ENCODE assay signal across 29 cellular contexts in genomic region chr10:62748386-62748785, GRCh38. TPM values are rescaled to one million over a fixed set of nuclear protein-coding genes. Genes with fewer than 3 reads are reported as not detected.
A peak's percentile ranks its signal among the peaks of the same experiment; 100 is the strongest.
DNase-seq lines count a peak whose midpoint lies in the region; ATAC-seq lines count a peak whose summit lies in the region.
"Had no signal": no experiment of that assay in that cellular context is flagged by ENCODE, and none has a peak within 500 bp of the region (broad histone marks: within the 10 kb centered on the region; RNA-seq: fewer than 3 reads in every experiment).

No MANE protein-coding gene starts in this region.

- DNase-seq in activated T-cell treated with anti-CD3 and anti-CD28 coated beads, Interleukin-2, amount 50 U/mL, for 24 hours, result no peak
- DNase-seq in activated T-cell treated with anti-CD3 and anti-CD28 coated beads, Interleukin-2, amount 50 U/mL, for 4 hours, result no peak
- no peak for DNase-seq in stimulated activated naive CD8-positive, alpha-beta T cell treated with anti-CD3 and anti-CD28 coated beads, Interleukin-15, amount 100 ng/mL, for 72 hours
- no peak for DNase-seq in central memory CD4-positive, alpha-beta T cell
- DNase-seq: activated CD8-positive, alpha-beta memory T cell treated with anti-CD3 and anti-CD28 coated beads for 24 hours; activated naive CD4-positive, alpha-beta T cell; AML-193; anterior cingulate cortex; CD4-positive, alpha-beta memory T cell; colonic mucosa; GOT3; Karpas-422; naive thymus-derived CD8-positive, alpha-beta T cell; NCI-H146; NCI-H2107; NCI-H446; NCI-H774; nucleus accumbens; psoas muscle; sigmoid colon; stimulated activated CD4-positive, alpha-beta T cell treated with anti-CD3 and anti-CD28 coated beads, Interleukin-4, amount 100 ng/mL, for 4 hours; stimulated activated naive CD4-positive, alpha-beta T cell treated with Interleukin-2 at 50 U/mL for 16 hours; uterus had no signal

- H3K27me3 Mint-ChIP-seq in activated T-cell treated with anti-CD3 and anti-CD28 coated beads, Interleukin-2, amount 50 U/mL, for 24 hours, result no peaks in the 10 kb centered on the region
- no peaks in the 10 kb centered on the region for H3K27me3 Mint-ChIP-seq in activated T-cell treated with anti-CD3 and anti-CD28 coated beads, Interleukin-2, amount 50 U/mL, for 4 hours (ENCODE audit: low read depth)
- H3K27me3 Mint-ChIP-seq in activated T-helper 17 cell treated with anti-CD3 and anti-CD28 coated beads, Interleukin-2, amount 50 U/mL, for 72 hours, result no peaks in the 10 kb centered on the region
- no peaks in the 10 kb centered on the region for H3K27me3 Mint-ChIP-seq in stimulated activated naive CD8-positive, alpha-beta T cell treated with anti-CD3 and anti-CD28 coated beads, Interleukin-15, amount 100 ng/mL, for 72 hours
- H3K27me3 Mint-ChIP-seq: CD4-positive, alpha-beta memory T cell; naive thymus-derived CD8-positive, alpha-beta T cell had no signal

- no peaks in the 10 kb centered on the region for H3K36me3 Mint-ChIP-seq in activated T-cell treated with anti-CD3 and anti-CD28 coated beads, Interleukin-2, amount 50 U/mL, for 24 hours (ENCODE audit: low read depth)
- H3K36me3 Mint-ChIP-seq in activated T-cell treated with anti-CD3 and anti-CD28 coated beads, Interleukin-2, amount 50 U/mL, for 4 hours (ENCODE audit: insufficient read depth), result no peaks in the 10 kb centered on the region
- H3K36me3 Mint-ChIP-seq in activated T-helper 17 cell treated with anti-CD3 and anti-CD28 coated beads, Interleukin-2, amount 50 U/mL, for 72 hours (ENCODE audit: low read depth), result no peaks in the 10 kb centered on the region
- H3K36me3 Mint-ChIP-seq: CD4-positive, alpha-beta memory T cell; mesothelial cell of epicardium; naive thymus-derived CD8-positive, alpha-beta T cell had no signal

- ATAC-seq in activated T-cell treated with anti-CD3 and anti-CD28 coated beads, Interleukin-2, amount 50 U/mL, for 4 hours, result no peak
- ATAC-seq in HG02852 (IDR thresholded peaks at IDR 0.05; ENCODE audit: unreplicated experiment) (peak; percentile 59), HG03432 (IDR thresholded peaks at IDR 0.05; ENCODE audit: unreplicated experiment) (no peak), GM18870 (IDR thresholded peaks at IDR 0.05; ENCODE audit: unreplicated experiment) (no peak)
- peak; percentile 15 for ATAC-seq in activated T-helper 17 cell treated with anti-CD3 and anti-CD28 coated beads, Interleukin-2, amount 50 U/mL, for 72 hours (replicated peaks)
- ATAC-seq in stimulated activated naive CD8-positive, alpha-beta T cell treated with anti-CD3 and anti-CD28 coated beads, Interleukin-15, amount 100 ng/mL, for 72 hours, result peak; percentile 53
- ATAC-seq: psoas muscle had no signal

- no peaks in the 10 kb centered on the region for H3K9me3 Mint-ChIP-seq in activated T-cell treated with anti-CD3 and anti-CD28 coated beads, Interleukin-2, amount 50 U/mL, for 24 hours
- H3K9me3 Mint-ChIP-seq in activated T-cell treated with anti-CD3 and anti-CD28 coated beads, Interleukin-2, amount 50 U/mL, for 4 hours, result no peaks in the 10 kb centered on the region
- no peaks in the 10 kb centered on the region for H3K9me3 Mint-ChIP-seq in activated T-helper 17 cell treated with anti-CD3 and anti-CD28 coated beads, Interleukin-2, amount 50 U/mL, for 72 hours
- H3K9me3 Mint-ChIP-seq in stimulated activated naive CD8-positive, alpha-beta T cell treated with anti-CD3 and anti-CD28 coated beads, Interleukin-15, amount 100 ng/mL, for 72 hours, result no peaks in the 10 kb centered on the region
- H3K9me3 Mint-ChIP-seq: CD4-positive, alpha-beta memory T cell; mesothelial cell of epicardium; naive thymus-derived CD8-positive, alpha-beta T cell; T-helper 1 cell treated with Interleukin-12 subunit alpha and Interleukin-12 subunit beta and Interleukin-4 antibody, amounts not matched to agents 30 μg/mL and 1 μg/mL, for 36 hours had no signal

- no peak overlapping the region for H3K4me3 Mint-ChIP-seq in activated T-cell treated with anti-CD3 and anti-CD28 coated beads, Interleukin-2, amount 50 U/mL, for 24 hours
- H3K4me3 Mint-ChIP-seq in activated T-cell treated with anti-CD3 and anti-CD28 coated beads, Interleukin-2, amount 50 U/mL, for 4 hours, result no peak overlapping the region
- peak overlapping the region; percentile 71 for H3K4me3 Mint-ChIP-seq in activated T-helper 17 cell treated with anti-CD3 and anti-CD28 coated beads, Interleukin-2, amount 50 U/mL, for 72 hours
- H3K4me3 Mint-ChIP-seq in stimulated activated naive CD8-positive, alpha-beta T cell treated with anti-CD3 and anti-CD28 coated beads, Interleukin-15, amount 100 ng/mL, for 72 hours, result no peak overlapping the region
- H3K4me3 Mint-ChIP-seq: mesothelial cell of epicardium; naive thymus-derived CD8-positive, alpha-beta T cell; T-helper 1 cell treated with Interleukin-12 subunit alpha and Interleukin-12 subunit beta and Interleukin-4 antibody, amounts not matched to agents 30 μg/mL and 1 μg/mL, for 36 hours had no signal

- peak overlapping the region; percentile 84 for H3K27ac Mint-ChIP-seq in activated T-cell treated with anti-CD3 and anti-CD28 coated beads, Interleukin-2, amount 50 U/mL, for 24 hours
- peak overlapping the region; percentile 85 for H3K27ac Mint-ChIP-seq in activated T-helper 17 cell treated with anti-CD3 and anti-CD28 coated beads, Interleukin-2, amount 50 U/mL, for 72 hours
- H3K27ac Mint-ChIP-seq in stimulated activated naive CD8-positive, alpha-beta T cell treated with anti-CD3 and anti-CD28 coated beads, Interleukin-15, amount 100 ng/mL, for 72 hours, result peak overlapping the region in 1 of 2 donors; percentile 61
- H3K27ac Mint-ChIP-seq: mesothelial cell of epicardium; T-helper 1 cell treated with Interleukin-12 subunit alpha and Interleukin-12 subunit beta and Interleukin-4 antibody, amounts not matched to agents 30 μg/mL and 1 μg/mL, for 36 hours had no signal

- peaks cover 32% of the 10 kb centered on the region for H3K4me1 Mint-ChIP-seq in activated T-cell treated with anti-CD3 and anti-CD28 coated beads, Interleukin-2, amount 50 U/mL, for 24 hours (ENCODE audit: low read depth)
- peaks cover 25% of the 10 kb centered on the region for H3K4me1 Mint-ChIP-seq in activated T-cell treated with anti-CD3 and anti-CD28 coated beads, Interleukin-2, amount 50 U/mL, for 4 hours (ENCODE audit: low read depth)
- peaks cover 12% of the 10 kb centered on the region for H3K4me1 Mint-ChIP-seq in activated T-helper 17 cell treated with anti-CD3 and anti-CD28 coated beads, Interleukin-2, amount 50 U/mL, for 72 hours
- H3K4me1 Mint-ChIP-seq in stimulated activated naive CD8-positive, alpha-beta T cell treated with anti-CD3 and anti-CD28 coated beads, Interleukin-15, amount 100 ng/mL, for 72 hours, result peaks cover 38% of the 10 kb centered on the region
- H3K4me1 Mint-ChIP-seq: mesothelial cell of epicardium had no signal

RNA-seq across cellular contexts. Expression of gene ADO, which starts 56.1 kb away (rescaled TPM):
- total RNA-seq in activated T-cell treated with anti-CD3 and anti-CD28 coated beads, Interleukin-2, amount 50 U/mL, for 4 hours, result 10 to 100 TPM; 42.7 to 44.7 (median 44.4) TPM
- total RNA-seq in activated T-helper 17 cell treated with anti-CD3 and anti-CD28 coated beads, Interleukin-2, amount 50 U/mL, for 72 hours, result 10 to 100 TPM; 11.5 to 15.4 TPM

Comparison
In these comparisons a context has a peak if more than half of its experiments do, and no peak if none do; other contexts are left out.
1. ATAC-seq: peak in HG02852 (single experiment), activated T-helper 17 cell treated with anti-CD3 and anti-CD28 coated beads, Interleukin-2, amount 50 U/mL, for 72 hours (single experiment) and stimulated activated naive CD8-positive, alpha-beta T cell treated with anti-CD3 and anti-CD28 coated beads, Interleukin-15, amount 100 ng/mL, for 72 hours (single experiment); none in activated T-cell treated with anti-CD3 and anti-CD28 coated beads, Interleukin-2, amount 50 U/mL, for 4 hours (0 of 2), HG03432 (single experiment) and GM18870 (single experiment).